24 cellular contexts compared by ENCODE assay signal in genomic region chr16:51834131-51834530, GRCh38.
A peak's percentile ranks its signal among the peaks of the same experiment; 100 is the strongest.
DNase-seq lines count a peak whose midpoint lies in the region; ATAC-seq and TF ChIP-seq lines count a peak whose summit lies in the region.
"Had no signal": no experiment of that assay in that cellular context is flagged by ENCODE, and none has a peak within 500 bp of the region (broad histone marks: within the 10 kb centered on the region; RNA-seq: fewer than 3 reads in every experiment).

No MANE protein-coding gene starts in this region.

- no peaks in the 10 kb centered on the region for H3K9me3 ChIP-seq in mucosa of rectum (ENCODE audit: control insufficient read depth in 2 of 2, low read length in 2 of 2)
- no peaks in the 10 kb centered on the region for H3K9me3 ChIP-seq in vagina
- H3K9me3 ChIP-seq: ascending aorta, BE2C, Caco-2, esophagus squamous epithelium, HAP-1, upper lobe of left lung had no signal

- H3K36me3 ChIP-seq in mucosa of rectum (ENCODE audit: control insufficient read depth in 2 of 2, insufficient read depth in 2 of 2, low read length in 2 of 2) (no peaks in the 10 kb centered on the region), vagina (no peaks in the 10 kb centered on the region)
- H3K36me3 ChIP-seq: ascending aorta, BE2C, esophagus squamous epithelium, HAP-1, upper lobe of left lung had no signal

- H3K9ac ChIP-seq in mucosa of rectum (ENCODE audit: low read depth in 1 of 2, low read length in 2 of 2) = no peak overlapping the region
- H3K9ac ChIP-seq: parathyroid adenoma had no signal

- H3K36me3 Mint-ChIP-seq in stimulated activated naive B cell treated with anti-CD40 and anti-IgM and Interleukin-4, amounts not matched to agents 10 μg/mL and 1 μg/mL and 100 μg/mL, for 72 hours = no peaks in the 10 kb centered on the region
- H3K36me3 Mint-ChIP-seq: activated naive CD4-positive, alpha-beta T cell treated with anti-CD3 and anti-CD28 coated beads, Interleukin-2, amount 50 U/mL, for 24 hours had no signal

- peak; percentile 18 for DNase-seq in LHCN-M2 (ENCODE audit: low read depth)
- peak; percentile 49 for DNase-seq in fibroblast of villous mesenchyme (ENCODE audit: low read depth)
- DNase-seq in vagina (ENCODE audit: extremely low spot score in 2 of 2) = no peak
- DNase-seq in GM19240 (ENCODE audit: insufficient read length, low spot score) = no peak
- DNase-seq in SK-N-DZ (ENCODE audit: low spot score) = no peak
- no peak for DNase-seq in stimulated activated naive B cell treated with anti-CD40 and anti-IgM and Interleukin-4, amounts not matched to agents 10 μg/mL and 1 μg/mL and 100 μg/mL, for 72 hours
- DNase-seq: BE2C; Caco-2; effector memory CD4-positive, alpha-beta T cell; esophagus squamous epithelium; hippocampal formation; islet precursor cell; naive thymus-derived CD8-positive, alpha-beta T cell; NCI-H1417 treated with DMSO at 0.1 percent for 48 hours; NCI-H526 treated with DMSO at 0.1 percent for 48 hours; stimulated activated CD4-positive, alpha-beta T cell treated with anti-CD3 and anti-CD28 coated beads, Interleukin-2, amount 100 ng/mL, for 48 hours; upper lobe of left lung had no signal

- H3K27me3 Mint-ChIP-seq in stimulated activated naive B cell treated with anti-CD40 and anti-IgM and Interleukin-4, amounts not matched to agents 10 μg/mL and 1 μg/mL and 100 μg/mL, for 72 hours = no peaks in the 10 kb centered on the region
- H3K27me3 Mint-ChIP-seq: activated naive CD4-positive, alpha-beta T cell treated with anti-CD3 and anti-CD28 coated beads, Interleukin-2, amount 50 U/mL, for 24 hours; stimulated activated naive CD8-positive, alpha-beta T cell treated with anti-CD3 and anti-CD28 coated beads, Interleukin-15, Interleukin-2, amounts not matched to agents 100 ng/mL and 50 ng/mL, for 24 hours had no signal

- no peak overlapping the region for H3K27ac Mint-ChIP-seq in stimulated activated naive B cell treated with anti-CD40 and anti-IgM and Interleukin-4, amounts not matched to agents 10 μg/mL and 1 μg/mL and 100 μg/mL, for 72 hours
- H3K27ac Mint-ChIP-seq: activated naive CD4-positive, alpha-beta T cell treated with anti-CD3 and anti-CD28 coated beads, Interleukin-2, amount 50 U/mL, for 24 hours; naive thymus-derived CD8-positive, alpha-beta T cell; stimulated activated naive CD8-positive, alpha-beta T cell treated with anti-CD3 and anti-CD28 coated beads, Interleukin-15, Interleukin-2, amounts not matched to agents 100 ng/mL and 50 ng/mL, for 24 hours had no signal

- no peaks in the 10 kb centered on the region for H3K27me3 ChIP-seq in mucosa of rectum (ENCODE audit: control insufficient read depth in 2 of 2, insufficient read depth in 2 of 2, low read length in 2 of 2)
- no peaks in the 10 kb centered on the region for H3K27me3 ChIP-seq in vagina
- H3K27me3 ChIP-seq: ascending aorta, BE2C, esophagus squamous epithelium, upper lobe of left lung had no signal

- H3K4me3 ChIP-seq in fibroblast of villous mesenchyme (ENCODE audit: low read depth, low read length) = no peak overlapping the region
- H3K4me3 ChIP-seq in mucosa of rectum (ENCODE audit: low read length in 2 of 2) = no peak overlapping the region
- H3K4me3 ChIP-seq in vagina = peak overlapping the region in 1 of 2 donors; percentile 9
- H3K4me3 ChIP-seq: HAP-1, lung, upper lobe of left lung had no signal

- no peak overlapping the region for H3K4me3 Mint-ChIP-seq in stimulated activated naive B cell treated with anti-CD40 and anti-IgM and Interleukin-4, amounts not matched to agents 10 μg/mL and 1 μg/mL and 100 μg/mL, for 72 hours
- H3K4me3 Mint-ChIP-seq: activated naive CD4-positive, alpha-beta T cell treated with anti-CD3 and anti-CD28 coated beads, Interleukin-2, amount 50 U/mL, for 24 hours; naive thymus-derived CD8-positive, alpha-beta T cell; stimulated activated naive CD8-positive, alpha-beta T cell treated with anti-CD3 and anti-CD28 coated beads, Interleukin-15, Interleukin-2, amounts not matched to agents 100 ng/mL and 50 ng/mL, for 24 hours had no signal

- no peak for TF ChIP-seq CTCF in fibroblast of villous mesenchyme (IDR thresholded peaks at IDR 0.05; ENCODE audit: insufficient read depth, low read depth, low read length)
- no peak for TF ChIP-seq CTCF in vagina (IDR thresholded peaks at IDR 0.05)

- H3K4me1 Mint-ChIP-seq in stimulated activated naive B cell treated with anti-CD40 and anti-IgM and Interleukin-4, amounts not matched to agents 10 μg/mL and 1 μg/mL and 100 μg/mL, for 72 hours = no peaks in the 10 kb centered on the region
- H3K4me1 Mint-ChIP-seq: activated naive CD4-positive, alpha-beta T cell treated with anti-CD3 and anti-CD28 coated beads, Interleukin-2, amount 50 U/mL, for 24 hours; naive thymus-derived CD8-positive, alpha-beta T cell had no signal

- H3K9me3 Mint-ChIP-seq in stimulated activated naive B cell treated with anti-CD40 and anti-IgM and Interleukin-4, amounts not matched to agents 10 μg/mL and 1 μg/mL and 100 μg/mL, for 72 hours = peaks cover 2 to 7% of the 10 kb centered on the region in 2 donors

- H3K27ac ChIP-seq in mucosa of rectum (ENCODE audit: low read depth in 2 of 2, low read length in 2 of 2) = peak overlapping the region; percentile 5 to 43
- peak overlapping the region; percentile 35 for H3K27ac ChIP-seq in vagina
- H3K27ac ChIP-seq: esophagus squamous epithelium, parathyroid adenoma, upper lobe of left lung had no signal

- H3K4me1 ChIP-seq in mucosa of rectum (ENCODE audit: control insufficient read depth in 2 of 2, insufficient read depth in 2 of 2, low read length in 2 of 2) = no peaks in the 10 kb centered on the region
- H3K4me1 ChIP-seq in vagina = no peaks in the 10 kb centered on the region
- H3K4me1 ChIP-seq: ascending aorta, BE2C, Caco-2, esophagus squamous epithelium, HAP-1, parathyroid adenoma, upper lobe of left lung had no signal

- no peak for ATAC-seq in stimulated activated naive B cell treated with anti-CD40 and anti-IgM and Interleukin-4, amounts not matched to agents 10 μg/mL and 1 μg/mL and 100 μg/mL, for 72 hours (replicated peaks)
- ATAC-seq: naive thymus-derived CD8-positive, alpha-beta T cell had no signal

- intact Hi-C loops in vagina (cut with DNase I) = no loop called here

- TF ChIP-seq POLR2A in vagina (IDR thresholded peaks at IDR 0.05) = no peak

Comparison
In these comparisons a context has a peak if more than half of its experiments do, and no peak if none do; other contexts are left out.
1. DNase-seq: peak in LHCN-M2 (single experiment) and fibroblast of villous mesenchyme (single experiment); none in vagina (0 of 2), GM19240 (single experiment), SK-N-DZ (single experiment) and stimulated activated naive B cell treated with anti-CD40 and anti-IgM and Interleukin-4, amounts not matched to agents 10 μg/mL and 1 μg/mL and 100 μg/mL, for 72 hours (single experiment).